ENCODE assay signal across 22 cellular contexts in the genomic region with DNA sequence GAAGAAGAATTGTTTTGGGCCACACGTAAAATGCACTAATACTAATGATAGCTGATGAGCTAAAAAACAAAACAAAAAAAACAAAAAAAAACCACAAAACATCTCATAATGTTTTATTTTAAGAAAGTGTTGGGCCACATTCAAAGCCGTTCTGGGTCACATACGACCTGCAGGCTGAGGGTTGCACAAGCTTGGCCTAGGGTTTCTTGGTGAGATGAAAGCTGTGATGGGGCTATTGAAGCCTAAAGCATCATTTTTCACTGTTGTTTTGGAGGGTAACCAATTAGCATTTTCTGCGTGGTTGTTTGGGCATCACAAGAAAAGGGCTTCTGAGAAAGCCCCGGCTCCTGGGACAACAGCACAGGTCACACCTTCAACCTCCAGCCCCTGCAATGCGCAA. TPM values are rescaled to one million over a fixed set of nuclear protein-coding genes. Genes with fewer than 3 reads are reported as not detected.
DNase-seq lines count a peak whose midpoint lies in the region; ATAC-seq, FAIRE-seq and TF ChIP-seq lines count a peak whose summit lies in the region.
"Had no signal": no experiment of that assay in that cellular context is flagged by ENCODE, and none has a peak within 500 bp of the region (broad histone marks: within the 10 kb centered on the region; RNA-seq: fewer than 3 reads in every experiment).

No MANE protein-coding gene starts in this region.

- ATAC-seq in GM21528 (IDR thresholded peaks at IDR 0.05; ENCODE audit: low FRiP score, unreplicated experiment), result no peak
- ATAC-seq: CD8-positive, alpha-beta T cell; GM12878; GM23338; HCT116; HepG2 had no signal

- H3K9me3 ChIP-seq in neural progenitor cell (ENCODE audit: low read depth), result no peaks in the 10 kb centered on the region
- H3K9me3 ChIP-seq: BLaER1 treated with 17β-estradiol and CSF1 and Interleukin-3, amounts not matched to agents 10 nM and 100 nM had no signal

- no peak for TF ChIP-seq CTCF in neural progenitor cell (IDR thresholded peaks at IDR 0.05)

- H3K79me2 ChIP-seq in neural progenitor cell (ENCODE audit: low read depth), result no peaks in the 10 kb centered on the region

- H3K9ac ChIP-seq in neural progenitor cell, result no peak overlapping the region
- H3K9ac ChIP-seq: BLaER1 treated with 17β-estradiol and CSF1 and Interleukin-3, amounts not matched to agents 10 nM and 100 nM had no signal

- H3K36me3 Mint-ChIP-seq in neural progenitor cell, result no peaks in the 10 kb centered on the region
- H3K36me3 Mint-ChIP-seq: CD8-positive, alpha-beta T cell; IgD-negative memory B cell had no signal

- no peaks in the 10 kb centered on the region for H3K9me3 Mint-ChIP-seq in neural progenitor cell
- H3K9me3 Mint-ChIP-seq: CD8-positive, alpha-beta T cell; GM23338; HFFc6; IgD-negative memory B cell had no signal

- no peaks in the 10 kb centered on the region for H3K36me3 ChIP-seq in neural progenitor cell
- H3K36me3 ChIP-seq: BLaER1 treated with 17β-estradiol and CSF1 and Interleukin-3, amounts not matched to agents 10 nM and 100 nM had no signal

- FAIRE-seq in urothelium cell line (lab: Jason Lieb, UNC), result no peak
- FAIRE-seq: GM12878, H54 had no signal

- H3F3A ChIP-seq in neural progenitor cell (ENCODE audit: low read depth), result no peaks in the 10 kb centered on the region

- no peaks in the 10 kb centered on the region for H3K4me1 ChIP-seq in neural progenitor cell

- no peak overlapping the region for H2AFZ ChIP-seq in neural progenitor cell (replicated peaks)
- H2AFZ ChIP-seq: GM23338 had no signal

- peaks cover 14% of the 10 kb centered on the region for H3K4me1 Mint-ChIP-seq in neural progenitor cell
- H3K4me1 Mint-ChIP-seq: B cell, IgD-negative memory B cell had no signal

- no peak overlapping the region for H3K4me3 ChIP-seq in neural progenitor cell
- H3K4me3 ChIP-seq: BLaER1 treated with 17β-estradiol and CSF1 and Interleukin-3, amounts not matched to agents 10 nM and 100 nM; GM12878; GM23338 had no signal

- no peaks in the 10 kb centered on the region for H4K20me1 ChIP-seq in neural progenitor cell (ENCODE audit: low read depth)
- H4K20me1 ChIP-seq: BLaER1 treated with 17β-estradiol and CSF1 and Interleukin-3, amounts not matched to agents 10 nM and 100 nM had no signal

- peaks cover 3% of the 10 kb centered on the region for H3K27me3 Mint-ChIP-seq in neural progenitor cell (ENCODE audit: insufficient read depth, low read depth)
- H3K27me3 Mint-ChIP-seq: B cell, IgD-negative memory B cell had no signal

- DNase-seq in SIG-M5 treated with dmso at 0.1 percent for 504 hours (lab: John Stamatoyannopoulos, UW; ENCODE audit: unreplicated experiment) (peak; percentile 9), SIG-M5 (lab: John Stamatoyannopoulos, UW) (no peak), MV-4-11 (lab: John Stamatoyannopoulos, UW) (peak; percentile 16), neural progenitor cell (ENCODE audit: low spot score) (no peak), islet precursor cell (no peak), urothelium cell line (ENCODE audit: low spot score) (no peak)
- DNase-seq: 8988T; Calu3; CD8-positive, alpha-beta T cell; DMS79 treated with DMSO at 0.1 percent for 48 hours; GF-D8; HFFc6 had no signal

- H3K27ac Mint-ChIP-seq in neural progenitor cell, result peak overlapping the region; percentile 93
- H3K27ac Mint-ChIP-seq: B cell; CD8-positive, alpha-beta T cell; GM23338; HFFc6; IgD-negative memory B cell had no signal

- H3K27ac ChIP-seq in neural progenitor cell, result no peak overlapping the region
- H3K27ac ChIP-seq: BLaER1 treated with 17β-estradiol and CSF1 and Interleukin-3, amounts not matched to agents 10 nM and 100 nM had no signal

- H3K27me3 ChIP-seq in neural progenitor cell, result no peaks in the 10 kb centered on the region

- no peak overlapping the region for H3K4me3 Mint-ChIP-seq in neural progenitor cell
- H3K4me3 Mint-ChIP-seq: B cell; CD8-positive, alpha-beta T cell; GM23338; HFFc6; IgD-negative memory B cell had no signal

- no peak overlapping the region for H3K4me2 ChIP-seq in neural progenitor cell
- H3K4me2 ChIP-seq: BLaER1 treated with 17β-estradiol and CSF1 and Interleukin-3, amounts not matched to agents 10 nM and 100 nM; GM23338 had no signal

RNA-seq across cellular contexts. Expression of a gene that starts 42.5 kb away (rescaled TPM):
- 0.47 and 1.4 TPM in 2 replicates for total RNA-seq in neural progenitor cell (ENCODE audit: low replicate concordance)
- total RNA-seq: A673, Calu3, HepG2, HFFc6 had no signal

Comparison
In these comparisons a context has a peak if more than half of its experiments do, and no peak if none do; other contexts are left out.
1. DNase-seq: peak in SIG-M5 treated with dmso at 0.1 percent for 504 hours (single experiment) and MV-4-11 (single experiment); none in SIG-M5 (single experiment), neural progenitor cell (single experiment), islet precursor cell (single experiment) and urothelium cell line (single experiment).